Comparison of ENCODE assay signal across 6 cellular contexts in genomic region chr5:171847026-171847425, GRCh38.
"Had no signal": no experiment of that assay in that cellular context is flagged by ENCODE, and none has a peak within 500 bp of the region (broad histone marks: within the 10 kb centered on the region; RNA-seq: fewer than 3 reads in every experiment).

No MANE protein-coding gene starts in this region.

- FAIRE-seq: H1, H54, HTR-8/SVneo had no signal

- H2AFZ ChIP-seq: GM23338 had no signal

- DNase-seq: HCEC 1CT, KG1 had no signal

- ATAC-seq: GM23338 had no signal

- H3K4me2 ChIP-seq: GM23338 had no signal

- H3K4me3 ChIP-seq: GM23338 had no signal
